Comparison of ENCODE assay signal across 9 cellular contexts in the genomic region with DNA sequence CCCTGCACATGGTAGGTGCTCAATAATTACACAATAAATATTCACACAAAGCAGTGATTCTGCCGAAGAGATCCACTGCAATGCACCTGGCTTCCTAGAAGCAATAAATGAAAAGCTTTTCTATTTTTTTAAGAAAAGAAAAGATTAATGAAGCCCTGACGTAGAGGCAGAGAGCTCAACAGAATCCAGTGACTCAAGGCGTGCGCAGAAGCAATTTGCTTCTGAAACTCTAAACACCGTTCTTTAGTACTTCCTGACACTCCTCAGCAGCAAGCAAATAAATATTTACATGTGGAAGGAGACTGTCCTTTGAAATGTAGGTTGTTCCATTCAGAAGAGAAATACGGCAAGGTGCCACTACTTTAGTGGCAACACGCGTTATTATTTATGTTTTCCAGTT.
DNase-seq lines count a peak whose midpoint lies in the region; ATAC-seq and TF ChIP-seq lines count a peak whose summit lies in the region.
"Had no signal": no experiment of that assay in that cellular context is flagged by ENCODE, and none has a peak within 500 bp of the region (broad histone marks: within the 10 kb centered on the region; RNA-seq: fewer than 3 reads in every experiment).

No MANE protein-coding gene starts in this region.

- H3K36me3 Mint-ChIP-seq in H9 (ENCODE audit: insufficient read depth in 1 of 3, low read depth in 3 of 3), result 0 out of 7 replicates have a peak, but pooled peaks cover 0 to 4% (median 0%) of the 10 kb centered on the region in 3 experiments

- no peak overlapping the region for H3K56ac ChIP-seq in H9 (ENCODE audit: insufficient read length, low read depth, low read length)

- H3K4me2 ChIP-seq in H9 (ENCODE audit: insufficient read depth, insufficient read length, low read length), result peak overlapping the region; percentile 50

- ATAC-seq in GM21528 (IDR thresholded peaks at IDR 0.05; ENCODE audit: low FRiP score, unreplicated experiment), result no peak

- H3K4me3 Mint-ChIP-seq in H9, result peak overlapping the region; percentile 67 to 72

- peaks cover 34% of the 10 kb centered on the region for H3K27me3 Mint-ChIP-seq in H9 (ENCODE audit: low read depth)

- peaks cover 53 to 57% of the 10 kb centered on the region in 2 experiments for H3K4me1 Mint-ChIP-seq in H9

- no peak for TF ChIP-seq CTCF in H9 (conservative IDR thresholded peaks at IDR 0.05)

- no peak overlapping the region for H2BK5ac ChIP-seq in H9 (ENCODE audit: insufficient read length, low read length)

- H4K5ac ChIP-seq in H9 (ENCODE audit: insufficient read length, low read depth, low read length), result no peak overlapping the region

- H3K36me3 ChIP-seq in SK-N-MC (ENCODE audit: insufficient read depth, low read length) (no peaks in the 10 kb centered on the region), iPS-15b (ENCODE audit: control insufficient read depth, insufficient read depth, low read length) (no peaks in the 10 kb centered on the region)

- H2AFZ ChIP-seq in H9 (ENCODE audit: low read length), result no peak overlapping the region

- H3K4me3 ChIP-seq in SK-N-MC (peak overlapping the region; percentile 63), iPS-15b (ENCODE audit: low read depth, low read length) (peak overlapping the region; percentile 57), skeletal muscle cell (ENCODE audit: low read depth, low read length) (peak overlapping the region; percentile 5)

- no peak overlapping the region for H2BK12ac ChIP-seq in H9 (ENCODE audit: insufficient read length, low read depth, low read length)

- no peak overlapping the region for H2BK15ac ChIP-seq in H9 (ENCODE audit: low read depth, low read length)

- H2BK120ac ChIP-seq in H9 (ENCODE audit: low read depth, low read length, poor library complexity, severe bottlenecking), result no peak overlapping the region

- H3K9me3 Mint-ChIP-seq in H9, result no peaks in the 10 kb centered on the region; a peak in 1 of 5 replicates

- no peaks in the 10 kb centered on the region for H3K79me1 ChIP-seq in H9 (ENCODE audit: insufficient read depth, low read depth, low read length, poor library complexity, severe bottlenecking)

- no peaks in the 10 kb centered on the region for H4K20me1 ChIP-seq in H9 (ENCODE audit: control insufficient read depth, insufficient read depth, insufficient read length)

- H3K23ac ChIP-seq in H9 (ENCODE audit: insufficient read length, low read depth, low read length), result no peak overlapping the region

- H3T11ph ChIP-seq in H9 (ENCODE audit: low read length), result no peak overlapping the region

- H3K27ac ChIP-seq in H9 (ENCODE audit: insufficient read length, low read depth, low read length) (no peak overlapping the region), SK-N-MC (peak overlapping the region; percentile 9; the same call in 1 of the 2 replicates)

- H3K9ac ChIP-seq in H9 (ENCODE audit: extremely low read depth, insufficient read length, low read length), result no peak overlapping the region
- peak overlapping the region; percentile 3 for H3K9ac ChIP-seq in SK-N-MC (ENCODE audit: insufficient read length)
- no peak overlapping the region for H3K9ac ChIP-seq in iPS-15b (ENCODE audit: low read depth, low read length)

- no peak overlapping the region; a peak in 2 of 7 replicates for H3K27ac Mint-ChIP-seq in H9

- H3K4me1 ChIP-seq in H9 (ENCODE audit: insufficient read depth, low read length), result peaks cover 2% of the 10 kb centered on the region; the same call in 1 of the 2 replicates
- peaks cover 24% of the 10 kb centered on the region for H3K4me1 ChIP-seq in iPS-15b (ENCODE audit: control insufficient read depth, insufficient read depth, low read length)

- H3K27me3 ChIP-seq in H9 (ENCODE audit: insufficient read depth, low read length) (no peaks in the 10 kb centered on the region), iPS-15b (ENCODE audit: control insufficient read depth, insufficient read depth, low read length) (peaks cover 28% of the 10 kb centered on the region)

- no peak overlapping the region for H2AK5ac ChIP-seq in H9 (ENCODE audit: insufficient read length, low read length)

- H3K79me2 ChIP-seq in H9 (ENCODE audit: insufficient read depth, low read length), result no peaks in the 10 kb centered on the region

- no peak overlapping the region for H4K8ac ChIP-seq in H9 (replicated peaks; ENCODE audit: insufficient read length, low read depth, low read length)

- WGBS in H9 (ENCODE audit: extremely low coverage, insufficient read length, low lambda C conversion rate), result no CpG with 5 or more reads among the region's 8 CpGs

- H3K14ac ChIP-seq in H9 (ENCODE audit: insufficient read depth, low read length), result no peak overlapping the region

- no peak overlapping the region for H2BK20ac ChIP-seq in H9 (ENCODE audit: low read depth, low read length, poor library complexity, severe bottlenecking)

- no peak overlapping the region for H3K18ac ChIP-seq in H9 (ENCODE audit: insufficient read length, low read depth, low read length)

- H3K9me3 ChIP-seq in H9 (ENCODE audit: control insufficient read depth, low read depth, low read length), result no peaks in the 10 kb centered on the region
- no peaks in the 10 kb centered on the region for H3K9me3 ChIP-seq in SK-N-MC (ENCODE audit: low read depth, low read length)
- no peaks in the 10 kb centered on the region for H3K9me3 ChIP-seq in iPS-15b (ENCODE audit: control insufficient read depth, insufficient read depth, low read length)

- H4K91ac ChIP-seq in H9 (ENCODE audit: insufficient read length, low read depth, low read length), result no peak overlapping the region

- peaks cover 8% of the 10 kb centered on the region for H3K23me2 ChIP-seq in H9 (ENCODE audit: insufficient read length, low read depth, low read length, poor library complexity, severe bottlenecking)

- no peak for DNase-seq in H9
- no peak for DNase-seq in SK-N-MC (ENCODE audit: low read depth, low spot score)
- DNase-seq in skeletal muscle cell (ENCODE audit: low read depth), result no peak
- no peak for DNase-seq in NAMALWA (ENCODE audit: low spot score)
- DNase-seq in EL, result no peak
- DNase-seq in activated effector memory CD4-positive, alpha-beta T cell treated with anti-CD3 and anti-CD28 coated beads, Interleukin-2, amount 50 U/mL, for 16 hours, result no peak
- DNase-seq: activated CD4-positive, alpha-beta T cell treated with anti-CD3 and anti-CD28 coated beads, Interleukin-2, amount 50 U/mL, for 4 hours had no signal

- H3K4ac ChIP-seq in H9 (ENCODE audit: low read depth, low read length), result no peak overlapping the region

Comparison
In these comparisons a context has a peak if more than half of its experiments do, and no peak if none do; other contexts are left out.
1. H3K4me3 ChIP-seq: peak in every context shown above with its lines; median percentile 63 in SK-N-MC; 57 in iPS-15b; 5 in skeletal muscle cell.